1 cellular context compared by ENCODE assay signal in the genomic region with DNA sequence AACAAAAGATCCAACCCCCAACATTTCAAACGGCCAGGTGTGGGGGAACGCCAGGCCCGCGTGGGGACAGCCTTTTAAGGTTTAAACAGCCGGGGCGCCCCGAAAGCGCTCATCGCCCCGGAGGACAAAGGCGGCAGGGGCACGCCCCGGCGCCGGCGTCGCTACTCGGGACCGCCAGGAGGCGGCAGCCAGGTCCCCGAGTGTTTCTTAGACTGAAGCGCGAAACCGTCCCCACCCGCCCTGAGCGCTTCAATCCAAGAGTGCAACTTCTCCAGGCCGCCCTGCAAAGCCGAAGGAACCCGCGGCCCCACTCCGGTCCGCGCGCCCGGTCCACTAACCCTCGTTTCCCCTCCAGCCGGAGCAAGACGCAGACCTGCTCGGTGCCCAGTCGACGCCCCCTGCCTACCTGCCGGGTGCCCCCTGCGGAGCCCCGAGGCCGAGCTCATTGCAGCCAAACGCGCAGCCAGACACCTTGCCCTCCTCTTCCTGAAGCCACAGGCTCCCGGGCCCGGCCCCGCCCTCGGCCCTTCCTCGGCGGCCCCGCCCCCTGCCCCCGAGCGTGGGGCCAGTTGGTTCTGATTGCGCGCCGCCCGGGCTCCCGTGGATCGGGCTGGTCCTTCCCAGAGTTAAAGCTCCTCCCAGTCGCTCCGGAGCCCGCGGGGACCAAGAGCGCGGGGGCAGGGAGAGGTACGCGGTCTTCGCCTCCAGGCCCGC.
TF ChIP-seq lines count a peak whose summit lies in the region.

Gene CASP6, minus strand, starts transcription at position 496 of the 714 bp plus-strand sequence. Its CDS starts 50 bp downstream, at position 446.

TF ChIP-seq in GM12878, 131 proteins besides CTCF, POLR2A, EP300 and RAD21 (continued from another document and continues in another):
- TF ChIP-seq E2F8 (IDR thresholded peaks at IDR 0.05; ENCODE audit: low read depth, partially characterized antibody) (no peak), PBX3 (IDR thresholded peaks at IDR 0.05; ENCODE audit: insufficient replicate concordance, low read depth, low read length) (no peak), NR2C1 (IDR thresholded peaks at IDR 0.05) (no peak), ZNF24 (IDR thresholded peaks at IDR 0.05) (no peak), TCF3 (IDR thresholded peaks at IDR 0.05; ENCODE audit: borderline replicate concordance, insufficient read depth, low read depth, low read length) (peak; percentile 60; the same call in 1 of the 2 replicates), CBX5 (IDR thresholded peaks at IDR 0.05; ENCODE audit: low read depth) (peak; percentile 75), POLR2AphosphoS2 (IDR thresholded peaks at IDR 0.05; ENCODE audit: low read depth, low read length) (no peak), ZBTB40 (IDR thresholded peaks at IDR 0.05; ENCODE audit: borderline replicate concordance) (no peak), NBN (IDR thresholded peaks at IDR 0.05) (no peak), BCL11A (IDR thresholded peaks at IDR 0.05; ENCODE audit: low read depth, low read length) (no peak), E2F4 (IDR thresholded peaks at IDR 0.05; ENCODE audit: low read depth, low read length) (0 out of 2 replicates have a peak, but pooled peaks have one; percentile 28), NRF1 (conservative IDR thresholded peaks at IDR 0.05; ENCODE audit: low read depth, low read length) (no peak), YBX1 (IDR thresholded peaks at IDR 0.05) (no peak), IKZF1 (conservative IDR thresholded peaks at IDR 0.05) (peak; percentile 68), ZNF384 (IDR thresholded peaks at IDR 0.05; ENCODE audit: borderline replicate concordance, low read depth, low read length) (no peak), RB1 (IDR thresholded peaks at IDR 0.05; ENCODE audit: borderline replicate concordance) (peak; percentile 12; the same call in 1 of the 2 replicates), SUZ12 (IDR thresholded peaks at IDR 0.05; ENCODE audit: unreplicated experiment) (no peak), SMARCA5 (IDR thresholded peaks at IDR 0.05) (peak; percentile 57), MAX (IDR thresholded peaks at IDR 0.05; ENCODE audit: low read depth, low read length) (no peak; the same call in 1 of the 2 replicates), RBBP5 (conservative IDR thresholded peaks at IDR 0.05) (no peak), BACH1 (IDR thresholded peaks at IDR 0.05; ENCODE audit: borderline replicate concordance) (no peak), SPI1 (IDR thresholded peaks at IDR 0.05; ENCODE audit: borderline replicate concordance, insufficient read depth, low read depth, low read length) (no peak), ZSCAN29 (IDR thresholded peaks at IDR 0.05) (no peak), GABPA (IDR thresholded peaks at IDR 0.05; ENCODE audit: low read depth) (no peak; the same call in 1 of the 2 replicates), FOXM1 (IDR thresholded peaks at IDR 0.05; ENCODE audit: low read depth, low read length) (peak; percentile 83), PML (IDR thresholded peaks at IDR 0.05; ENCODE audit: low read length) (no peak; the same call in 1 of the 2 replicates), JUND (IDR thresholded peaks at IDR 0.05; ENCODE audit: low read depth, low read length) (no peak), TAF1 (IDR thresholded peaks at IDR 0.05; ENCODE audit: borderline replicate concordance, low read depth, low read length) (0 out of 2 replicates have a peak, but pooled peaks have one; percentile 4), IRF5 (IDR thresholded peaks at IDR 0.05; ENCODE audit: borderline replicate concordance) (no peak), CBX3 (IDR thresholded peaks at IDR 0.05; ENCODE audit: borderline replicate concordance, low read depth) (no peak), LARP7 (IDR thresholded peaks at IDR 0.05) (peak; percentile 67; the same call in 1 of the 2 replicates), TBL1XR1 (IDR thresholded peaks at IDR 0.05; ENCODE audit: low read depth, low read length) (no peak), ZNF217 (IDR thresholded peaks at IDR 0.05) (no peak), SRF (IDR thresholded peaks at IDR 0.05; ENCODE audit: low read depth in 2 of 2, low read length in 2 of 2) (peak in 1 of 2 experiments; percentile 87; a peak in 2 of 4 replicates), MXI1 (IDR thresholded peaks at IDR 0.05; ENCODE audit: low read depth, low read length) (peak; percentile 40; the same call in 1 of the 2 replicates), POLR2AphosphoS5 (IDR thresholded peaks at IDR 0.05; ENCODE audit: low read length) (peak; percentile 50), ASH2L (IDR thresholded peaks at IDR 0.05; ENCODE audit: borderline replicate concordance, low read depth) (no peak)
- TF ChIP-seq, protein P1, sequence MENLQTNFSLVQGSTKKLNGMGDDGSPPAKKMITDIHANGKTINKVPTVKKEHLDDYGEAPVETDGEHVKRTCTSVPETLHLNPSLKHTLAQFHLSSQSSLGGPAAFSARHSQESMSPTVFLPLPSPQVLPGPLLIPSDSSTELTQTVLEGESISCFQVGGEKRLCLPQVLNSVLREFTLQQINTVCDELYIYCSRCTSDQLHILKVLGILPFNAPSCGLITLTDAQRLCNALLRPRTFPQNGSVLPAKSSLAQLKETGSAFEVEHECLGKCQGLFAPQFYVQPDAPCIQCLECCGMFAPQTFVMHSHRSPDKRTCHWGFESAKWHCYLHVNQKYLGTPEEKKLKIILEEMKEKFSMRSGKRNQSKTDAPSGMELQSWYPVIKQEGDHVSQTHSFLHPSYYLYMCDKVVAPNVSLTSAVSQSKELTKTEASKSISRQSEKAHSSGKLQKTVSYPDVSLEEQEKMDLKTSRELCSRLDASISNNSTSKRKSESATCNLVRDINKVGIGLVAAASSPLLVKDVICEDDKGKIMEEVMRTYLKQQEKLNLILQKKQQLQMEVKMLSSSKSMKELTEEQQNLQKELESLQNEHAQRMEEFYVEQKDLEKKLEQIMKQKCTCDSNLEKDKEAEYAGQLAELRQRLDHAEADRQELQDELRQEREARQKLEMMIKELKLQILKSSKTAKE (IDR thresholded peaks at IDR 0.05; ENCODE audit: low read depth, poor library complexity, severe bottlenecking), result no peak
- TF ChIP-seq, protein P2, sequence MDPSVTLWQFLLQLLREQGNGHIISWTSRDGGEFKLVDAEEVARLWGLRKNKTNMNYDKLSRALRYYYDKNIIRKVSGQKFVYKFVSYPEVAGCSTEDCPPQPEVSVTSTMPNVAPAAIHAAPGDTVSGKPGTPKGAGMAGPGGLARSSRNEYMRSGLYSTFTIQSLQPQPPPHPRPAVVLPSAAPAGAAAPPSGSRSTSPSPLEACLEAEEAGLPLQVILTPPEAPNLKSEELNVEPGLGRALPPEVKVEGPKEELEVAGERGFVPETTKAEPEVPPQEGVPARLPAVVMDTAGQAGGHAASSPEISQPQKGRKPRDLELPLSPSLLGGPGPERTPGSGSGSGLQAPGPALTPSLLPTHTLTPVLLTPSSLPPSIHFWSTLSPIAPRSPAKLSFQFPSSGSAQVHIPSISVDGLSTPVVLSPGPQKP (IDR thresholded peaks at IDR 0.05; ENCODE audit: low read depth, low read length), result no peak
- TF ChIP-seq, protein P3, sequence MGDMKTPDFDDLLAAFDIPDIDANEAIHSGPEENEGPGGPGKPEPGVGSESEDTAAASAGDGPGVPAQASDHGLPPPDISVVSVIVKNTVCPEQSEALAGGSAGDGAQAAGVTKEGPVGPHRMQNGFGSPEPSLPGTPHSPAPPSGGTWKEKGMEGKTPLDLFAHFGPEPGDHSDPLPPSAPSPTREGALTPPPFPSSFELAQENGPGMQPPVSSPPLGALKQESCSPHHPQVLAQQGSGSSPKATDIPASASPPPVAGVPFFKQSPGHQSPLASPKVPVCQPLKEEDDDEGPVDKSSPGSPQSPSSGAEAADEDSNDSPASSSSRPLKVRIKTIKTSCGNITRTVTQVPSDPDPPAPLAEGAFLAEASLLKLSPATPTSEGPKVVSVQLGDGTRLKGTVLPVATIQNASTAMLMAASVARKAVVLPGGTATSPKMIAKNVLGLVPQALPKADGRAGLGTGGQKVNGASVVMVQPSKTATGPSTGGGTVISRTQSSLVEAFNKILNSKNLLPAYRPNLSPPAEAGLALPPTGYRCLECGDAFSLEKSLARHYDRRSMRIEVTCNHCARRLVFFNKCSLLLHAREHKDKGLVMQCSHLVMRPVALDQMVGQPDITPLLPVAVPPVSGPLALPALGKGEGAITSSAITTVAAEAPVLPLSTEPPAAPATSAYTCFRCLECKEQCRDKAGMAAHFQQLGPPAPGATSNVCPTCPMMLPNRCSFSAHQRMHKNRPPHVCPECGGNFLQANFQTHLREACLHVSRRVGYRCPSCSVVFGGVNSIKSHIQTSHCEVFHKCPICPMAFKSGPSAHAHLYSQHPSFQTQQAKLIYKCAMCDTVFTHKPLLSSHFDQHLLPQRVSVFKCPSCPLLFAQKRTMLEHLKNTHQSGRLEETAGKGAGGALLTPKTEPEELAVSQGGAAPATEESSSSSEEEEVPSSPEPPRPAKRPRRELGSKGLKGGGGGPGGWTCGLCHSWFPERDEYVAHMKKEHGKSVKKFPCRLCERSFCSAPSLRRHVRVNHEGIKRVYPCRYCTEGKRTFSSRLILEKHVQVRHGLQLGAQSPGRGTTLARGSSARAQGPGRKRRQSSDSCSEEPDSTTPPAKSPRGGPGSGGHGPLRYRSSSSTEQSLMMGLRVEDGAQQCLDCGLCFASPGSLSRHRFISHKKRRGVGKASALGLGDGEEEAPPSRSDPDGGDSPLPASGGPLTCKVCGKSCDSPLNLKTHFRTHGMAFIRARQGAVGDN (IDR thresholded peaks at IDR 0.05), result no peak
